ENCODE assay signal across 19 cellular contexts in genomic region chr13:24116103-24116502, GRCh38.
"Had no signal": no experiment of that assay in that cellular context is flagged by ENCODE, and none has a peak within 500 bp of the region (broad histone marks: within the 10 kb centered on the region; RNA-seq: fewer than 3 reads in every experiment).

No MANE protein-coding gene starts in this region.

- DNase-seq: activated B cell treated with CpG ODN at 0.5 μM for 24 hours; activated CD4-positive, alpha-beta T cell treated with anti-CD3 and anti-CD28 coated beads for 36 hours; activated CD4-positive, alpha-beta T cell treated with anti-CD3 and anti-CD28 coated beads, Interleukin-2, amount 50 U/mL, for 48 hours; activated effector memory CD4-positive, alpha-beta T cell treated with Interleukin-2 at 50 U/mL for 16 hours; activated naive CD4-positive, alpha-beta T cell treated with anti-CD3 and anti-CD28 coated beads for 36 hours; activated naive CD8-positive, alpha-beta T cell treated with anti-CD3 and anti-CD28 coated beads, Interleukin-2, amount 10 ng/mL, durations not matched to agents 7 days and 5 days; activated T-cell treated with anti-CD3 and anti-CD28 coated beads, Interleukin-2, amount 50 U/mL, for 48 hours; amniotic stem cell; cortex of kidney; endodermal cell; foreskin fibroblast; heart right ventricle; islet precursor cell; left cardiac atrium; nephron progenitor cell; pancreas; right cardiac atrium; stimulated activated CD4-positive, alpha-beta T cell treated with anti-CD3 and anti-CD28 coated beads, Interleukin-1b, Interleukin-23, amount 100 ng/mL, for 48 hours; stimulated activated naive CD8-positive, alpha-beta T cell treated with anti-CD3 and anti-CD28 coated beads, Interleukin-15, amount 100 ng/mL, for 72 hours had no signal
